1 cellular context compared by ENCODE assay signal in the genomic region with DNA sequence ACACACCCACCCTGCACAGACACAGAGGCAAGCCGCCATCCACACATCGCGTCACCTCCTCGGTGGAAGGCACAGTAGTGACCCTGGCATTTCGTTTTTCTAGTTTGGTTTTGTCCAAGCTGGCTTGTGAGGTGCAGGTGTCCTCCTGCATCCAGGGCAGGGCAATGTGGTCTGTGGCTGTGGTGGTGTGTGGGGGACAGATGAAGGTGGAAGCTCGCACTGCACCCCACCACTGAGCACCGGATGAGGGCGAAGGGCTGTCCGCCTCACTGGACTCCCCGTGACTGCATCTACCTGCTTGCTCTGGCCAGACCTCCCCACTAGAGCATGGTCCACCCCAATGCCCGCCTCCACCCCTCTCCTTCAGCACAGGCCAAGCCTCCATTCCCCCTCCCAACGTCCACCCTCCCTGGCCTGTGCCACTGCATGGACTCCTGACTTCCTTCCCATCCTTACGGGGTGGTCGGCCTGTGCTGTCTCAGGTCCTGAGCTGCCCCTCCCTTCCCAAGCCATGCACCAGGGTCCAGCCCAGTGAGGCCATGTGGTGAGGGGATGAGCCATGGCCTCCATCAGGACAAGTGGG.
TF ChIP-seq lines count a peak whose summit lies in the region.

No MANE protein-coding gene starts in this region.

TF ChIP-seq in GM23338, 12 proteins besides CTCF, POLR2A, EP300 and RAD21 (continued from another document):
- TF ChIP-seq REST (IDR thresholded peaks at IDR 0.05; ENCODE audit: unreplicated experiment) (no peak), ZNF331 (CRISPR knock-in tag; IDR thresholded peaks at IDR 0.05; ENCODE audit: low read depth) (no peak), STAT1 (IDR thresholded peaks at IDR 0.05; ENCODE audit: unreplicated experiment) (no peak), EZH2 (IDR thresholded peaks at IDR 0.05; ENCODE audit: low read depth, unreplicated experiment) (no peak)
- TF ChIP-seq, protein P1, sequence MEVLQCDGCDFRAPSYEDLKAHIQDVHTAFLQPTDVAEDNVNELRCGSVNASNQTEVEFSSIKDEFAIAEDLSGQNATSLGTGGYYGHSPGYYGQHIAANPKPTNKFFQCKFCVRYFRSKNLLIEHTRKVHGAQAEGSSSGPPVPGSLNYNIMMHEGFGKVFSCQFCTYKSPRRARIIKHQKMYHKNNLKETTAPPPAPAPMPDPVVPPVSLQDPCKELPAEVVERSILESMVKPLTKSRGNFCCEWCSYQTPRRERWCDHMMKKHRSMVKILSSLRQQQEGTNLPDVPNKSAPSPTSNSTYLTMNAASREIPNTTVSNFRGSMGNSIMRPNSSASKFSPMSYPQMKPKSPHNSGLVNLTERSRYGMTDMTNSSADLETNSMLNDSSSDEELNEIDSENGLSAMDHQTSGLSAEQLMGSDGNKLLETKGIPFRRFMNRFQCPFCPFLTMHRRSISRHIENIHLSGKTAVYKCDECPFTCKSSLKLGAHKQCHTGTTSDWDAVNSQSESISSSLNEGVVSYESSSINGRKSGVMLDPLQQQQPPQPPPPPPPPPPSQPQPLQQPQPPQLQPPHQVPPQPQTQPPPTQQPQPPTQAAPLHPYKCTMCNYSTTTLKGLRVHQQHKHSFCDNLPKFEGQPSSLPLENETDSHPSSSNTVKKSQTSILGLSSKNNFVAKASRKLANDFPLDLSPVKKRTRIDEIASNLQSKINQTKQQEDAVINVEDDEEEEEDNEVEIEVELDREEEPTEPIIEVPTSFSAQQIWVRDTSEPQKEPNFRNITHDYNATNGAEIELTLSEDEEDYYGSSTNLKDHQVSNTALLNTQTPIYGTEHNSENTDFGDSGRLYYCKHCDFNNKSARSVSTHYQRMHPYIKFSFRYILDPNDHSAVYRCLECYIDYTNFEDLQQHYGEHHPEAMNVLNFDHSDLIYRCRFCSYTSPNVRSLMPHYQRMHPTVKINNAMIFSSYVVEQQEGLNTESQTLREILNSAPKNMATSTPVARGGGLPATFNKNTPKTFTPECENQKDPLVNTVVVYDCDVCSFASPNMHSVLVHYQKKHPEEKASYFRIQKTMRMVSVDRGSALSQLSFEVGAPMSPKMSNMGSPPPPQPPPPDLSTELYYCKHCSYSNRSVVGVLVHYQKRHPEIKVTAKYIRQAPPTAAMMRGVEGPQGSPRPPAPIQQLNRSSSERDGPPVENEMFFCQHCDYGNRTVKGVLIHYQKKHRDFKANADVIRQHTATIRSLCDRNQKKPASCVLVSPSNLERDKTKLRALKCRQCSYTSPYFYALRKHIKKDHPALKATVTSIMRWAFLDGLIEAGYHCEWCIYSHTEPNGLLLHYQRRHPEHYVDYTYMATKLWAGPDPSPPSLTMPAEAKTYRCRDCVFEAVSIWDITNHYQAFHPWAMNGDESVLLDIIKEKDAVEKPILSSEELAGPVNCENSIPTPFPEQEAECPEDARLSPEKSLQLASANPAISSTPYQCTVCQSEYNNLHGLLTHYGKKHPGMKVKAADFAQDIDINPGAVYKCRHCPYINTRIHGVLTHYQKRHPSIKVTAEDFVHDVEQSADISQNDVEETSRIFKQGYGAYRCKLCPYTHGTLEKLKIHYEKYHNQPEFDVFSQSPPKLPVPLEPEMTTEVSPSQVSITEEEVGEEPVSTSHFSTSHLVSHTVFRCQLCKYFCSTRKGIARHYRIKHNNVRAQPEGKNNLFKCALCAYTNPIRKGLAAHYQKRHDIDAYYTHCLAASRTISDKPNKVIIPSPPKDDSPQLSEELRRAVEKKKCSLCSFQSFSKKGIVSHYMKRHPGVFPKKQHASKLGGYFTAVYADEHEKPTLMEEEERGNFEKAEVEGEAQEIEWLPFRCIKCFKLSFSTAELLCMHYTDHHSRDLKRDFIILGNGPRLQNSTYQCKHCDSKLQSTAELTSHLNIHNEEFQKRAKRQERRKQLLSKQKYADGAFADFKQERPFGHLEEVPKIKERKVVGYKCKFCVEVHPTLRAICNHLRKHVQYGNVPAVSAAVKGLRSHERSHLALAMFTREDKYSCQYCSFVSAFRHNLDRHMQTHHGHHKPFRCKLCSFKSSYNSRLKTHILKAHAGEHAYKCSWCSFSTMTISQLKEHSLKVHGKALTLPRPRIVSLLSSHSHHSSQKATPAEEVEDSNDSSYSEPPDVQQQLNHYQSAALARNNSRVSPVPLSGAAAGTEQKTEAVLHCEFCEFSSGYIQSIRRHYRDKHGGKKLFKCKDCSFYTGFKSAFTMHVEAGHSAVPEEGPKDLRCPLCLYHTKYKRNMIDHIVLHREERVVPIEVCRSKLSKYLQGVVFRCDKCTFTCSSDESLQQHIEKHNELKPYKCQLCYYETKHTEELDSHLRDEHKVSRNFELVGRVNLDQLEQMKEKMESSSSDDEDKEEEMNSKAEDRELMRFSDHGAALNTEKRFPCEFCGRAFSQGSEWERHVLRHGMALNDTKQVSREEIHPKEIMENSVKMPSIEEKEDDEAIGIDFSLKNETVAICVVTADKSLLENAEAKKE (CRISPR knock-in tag; IDR thresholded peaks at IDR 0.05) = no peak
- TF ChIP-seq, protein P2, sequence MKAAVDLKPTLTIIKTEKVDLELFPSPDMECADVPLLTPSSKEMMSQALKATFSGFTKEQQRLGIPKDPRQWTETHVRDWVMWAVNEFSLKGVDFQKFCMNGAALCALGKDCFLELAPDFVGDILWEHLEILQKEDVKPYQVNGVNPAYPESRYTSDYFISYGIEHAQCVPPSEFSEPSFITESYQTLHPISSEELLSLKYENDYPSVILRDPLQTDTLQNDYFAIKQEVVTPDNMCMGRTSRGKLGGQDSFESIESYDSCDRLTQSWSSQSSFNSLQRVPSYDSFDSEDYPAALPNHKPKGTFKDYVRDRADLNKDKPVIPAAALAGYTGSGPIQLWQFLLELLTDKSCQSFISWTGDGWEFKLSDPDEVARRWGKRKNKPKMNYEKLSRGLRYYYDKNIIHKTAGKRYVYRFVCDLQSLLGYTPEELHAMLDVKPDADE (IDR thresholded peaks at IDR 0.05) = no peak
